ENCODE assay signal across 20 cellular contexts in genomic region chr2:229388746-229389145, GRCh38.
DNase-seq lines count a peak whose midpoint lies in the region; ATAC-seq, FAIRE-seq and TF ChIP-seq lines count a peak whose summit lies in the region.
"Had no signal": no experiment of that assay in that cellular context is flagged by ENCODE, and none has a peak within 500 bp of the region (broad histone marks: within the 10 kb centered on the region; RNA-seq: fewer than 3 reads in every experiment).

No MANE protein-coding gene starts in this region.

- no peaks in the 10 kb centered on the region for H3K4me1 ChIP-seq in left ventricle myocardium inferior
- no peaks in the 10 kb centered on the region for H3K4me1 ChIP-seq in right atrium auricular region
- H3K4me1 ChIP-seq in esophagus muscularis mucosa = peaks cover 0 to 5% (median 0%) of the 10 kb centered on the region in 4 donors
- H3K4me1 ChIP-seq in vagina = no peaks in the 10 kb centered on the region
- H3K4me1 ChIP-seq: HAP-1 had no signal

- intact Hi-C loops in left ventricle myocardium inferior (cut with micrococcal nuclease) (no loop called here), esophagus muscularis mucosa (cut with DNase I) (no loop called here), sciatic nerve (cut with DNase I) (no loop called here), vagina (cut with DNase I) (no loop called here)

- no peak for DNase-seq in left ventricle myocardium inferior
- no peak for DNase-seq in right atrium auricular region (ENCODE audit: low spot score)
- no peak for DNase-seq in esophagus muscularis mucosa (ENCODE audit: extremely low spot score)
- DNase-seq in sciatic nerve (ENCODE audit: low spot score) = no peak
- no peak for DNase-seq in vagina (ENCODE audit: extremely low spot score in 2 of 2)
- DNase-seq in urothelium cell line (ENCODE audit: low spot score) = no peak
- no peak for DNase-seq in NCI-H2196 (lab: John Stamatoyannopoulos, UW; ENCODE audit: unreplicated experiment)
- DNase-seq in SIG-M5 treated with dmso at 0.1 percent for 504 hours (lab: John Stamatoyannopoulos, UW; ENCODE audit: unreplicated experiment) = no peak
- DNase-seq: CD8-positive, alpha-beta T cell; COR-L47; DMS153; DMS79 treated with DMSO at 0.1 percent for 48 hours; GDM1 had no signal

- H3K4me3 ChIP-seq in left ventricle myocardium inferior (no peak overlapping the region), right atrium auricular region (no peak overlapping the region), esophagus muscularis mucosa (no peak overlapping the region), vagina (no peak overlapping the region)
- H3K4me3 ChIP-seq: HAP-1 had no signal

- peak; percentile 67 for ATAC-seq in sciatic nerve
- ATAC-seq: CD8-positive, alpha-beta T cell; HepG2 had no signal

- no peak for TF ChIP-seq EP300 in esophagus muscularis mucosa (IDR thresholded peaks at IDR 0.05)

- no peak for TF ChIP-seq CTCF in left ventricle myocardium inferior (IDR thresholded peaks at IDR 0.05; ENCODE audit: borderline replicate concordance)
- TF ChIP-seq CTCF in right atrium auricular region (IDR thresholded peaks at IDR 0.05) = no peak
- TF ChIP-seq CTCF in esophagus muscularis mucosa (IDR thresholded peaks at IDR 0.05) = no peak
- TF ChIP-seq CTCF in vagina (IDR thresholded peaks at IDR 0.05) = no peak

- no peaks in the 10 kb centered on the region for H3K27me3 ChIP-seq in left ventricle myocardium inferior (ENCODE audit: low read depth)
- no peaks in the 10 kb centered on the region for H3K27me3 ChIP-seq in right atrium auricular region
- H3K27me3 ChIP-seq in esophagus muscularis mucosa = no peaks in the 10 kb centered on the region
- H3K27me3 ChIP-seq in vagina = no peaks in the 10 kb centered on the region

- H3K9me3 ChIP-seq in left ventricle myocardium inferior (replicated peaks) (peaks cover 43% of the 10 kb centered on the region), right atrium auricular region (peaks cover 0 to 26% of the 10 kb centered on the region in 2 donors), esophagus muscularis mucosa (peaks cover 0 to 17% (median 8%) of the 10 kb centered on the region in 4 donors), vagina (peaks cover under 1% of the 10 kb centered on the region)
- H3K9me3 ChIP-seq: HAP-1 had no signal

- WGBS in esophagus muscularis mucosa = 79% methylated on average over 4 of the region's 4 CpGs

- peak overlapping the region; percentile 73 for H3K27ac ChIP-seq in left ventricle myocardium inferior (replicated peaks)
- peak overlapping the region in 1 of 2 donors; percentile 11 for H3K27ac ChIP-seq in right atrium auricular region
- H3K27ac ChIP-seq in esophagus muscularis mucosa (replicated peaks in 1 of 4) = peak overlapping the region; percentile 9 to 59 (median 51)
- peak overlapping the region; percentile 83 for H3K27ac ChIP-seq in vagina

- H3K36me3 ChIP-seq in left ventricle myocardium inferior (no peaks in the 10 kb centered on the region), right atrium auricular region (no peaks in the 10 kb centered on the region), esophagus muscularis mucosa (no peaks in the 10 kb centered on the region), vagina (no peaks in the 10 kb centered on the region)
- H3K36me3 ChIP-seq: HAP-1 had no signal

- FAIRE-seq in urothelium cell line (lab: Jason Lieb, UNC) = no peak
- FAIRE-seq: A204.1, D721Med, GM12892, H1, HepG2, HTR-8/SVneo had no signal

- TF ChIP-seq POLR2A in esophagus muscularis mucosa (IDR thresholded peaks at IDR 0.05; ENCODE audit: low read depth) (no peak), vagina (IDR thresholded peaks at IDR 0.05) (no peak)
